21 cellular contexts compared by ENCODE assay signal in the genomic region with DNA sequence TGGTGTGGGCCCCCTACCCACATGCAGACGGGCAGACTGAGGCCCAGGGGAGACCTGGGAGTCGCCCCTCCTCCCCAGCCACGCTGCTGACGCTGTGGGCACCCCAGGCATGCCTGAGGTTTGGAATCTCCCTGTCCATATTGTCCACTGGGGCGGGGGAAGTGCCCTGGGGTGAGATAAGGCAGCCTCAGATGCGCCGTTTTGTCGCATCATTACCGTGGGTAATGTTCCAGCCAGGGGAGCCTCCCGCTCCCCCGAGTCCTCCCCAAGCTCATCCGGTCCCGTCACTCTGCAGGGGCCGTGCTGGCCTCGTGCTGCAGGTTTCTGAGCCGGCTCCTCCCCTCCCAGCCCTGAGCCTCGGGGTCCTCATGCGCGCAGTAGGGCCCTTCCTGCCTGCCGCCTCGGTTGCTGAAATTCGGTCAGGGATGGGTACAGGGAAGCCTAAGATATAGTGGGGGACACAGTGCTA. TPM values are rescaled to one million over a fixed set of nuclear protein-coding genes. Genes with fewer than 3 reads are reported as not detected.
A peak's percentile ranks its signal among the peaks of the same experiment; 100 is the strongest.
DNase-seq lines count a peak whose midpoint lies in the region; ATAC-seq and TF ChIP-seq lines count a peak whose summit lies in the region.
"Had no signal": no experiment of that assay in that cellular context is flagged by ENCODE, and none has a peak within 500 bp of the region (broad histone marks: within the 10 kb centered on the region; RNA-seq: fewer than 3 reads in every experiment).

No MANE protein-coding gene starts in this region.

- H3K9me3 ChIP-seq in sigmoid colon (no peaks in the 10 kb centered on the region), BE2C (no peaks in the 10 kb centered on the region)
- H3K9me3 ChIP-seq: Peyer's patch, thoracic aorta had no signal

- H3K4me3 ChIP-seq in sigmoid colon (no peak overlapping the region), BE2C (ENCODE audit: low read depth, low read length) (no peak overlapping the region)
- H3K4me3 ChIP-seq: Peyer's patch, skin epidermis, thoracic aorta had no signal

- H3K27me3 Mint-ChIP-seq in T-helper 1 cell treated with Interleukin-12 subunit alpha and Interleukin-12 subunit beta and Interleukin-4 antibody, amounts not matched to agents 30 μg/mL and 1 μg/mL, for 36 hours (ENCODE audit: low read depth), result no peaks in the 10 kb centered on the region
- H3K27me3 Mint-ChIP-seq: activated naive CD8-positive, alpha-beta T cell; brain; naive B cell had no signal

- TF ChIP-seq EP300 in sigmoid colon (IDR thresholded peaks at IDR 0.05), result no peak

- H3K27me3 ChIP-seq in sigmoid colon (no peaks in the 10 kb centered on the region), BE2C (no peaks in the 10 kb centered on the region)
- H3K27me3 ChIP-seq: Peyer's patch had no signal

- DNase-seq in T-helper 1 cell (no peak), OCI-M1 (lab: John Stamatoyannopoulos, UW) (peak; percentile 73), erythroblast (lab: John Stamatoyannopoulos, UW) (peak; percentile 86 to 87), sigmoid colon (no peak), NCI-H748 (lab: John Stamatoyannopoulos, UW; ENCODE audit: unreplicated experiment) (no peak), BE2C (no peak), left colon (no peak)
- DNase-seq: activated CD4-positive, alpha-beta T cell treated with anti-CD3 and anti-CD28 coated beads, Interleukin-2, amount 50 U/mL, for 48 hours; C1 segment of cervical spinal cord; dermis blood vessel endothelial cell; naive B cell; NCI-H1436; Peyer's patch; stimulated activated CD4-positive, alpha-beta T cell treated with anti-CD3 and anti-CD28 coated beads, Interleukin-2, amount 100 ng/mL, for 48 hours had no signal

- H3K4me1 Mint-ChIP-seq in T-helper 1 cell treated with Interleukin-12 subunit alpha and Interleukin-12 subunit beta and Interleukin-4 antibody, amounts not matched to agents 30 μg/mL and 1 μg/mL, for 36 hours (ENCODE audit: low read depth), result peaks cover 3% of the 10 kb centered on the region

- H3K36me3 ChIP-seq in sigmoid colon, result peaks cover 13 to 50% (median 27%) of the 10 kb centered on the region in 4 donors
- H3K36me3 ChIP-seq in BE2C, result peaks cover 38% of the 10 kb centered on the region

- peak overlapping the region; percentile 9 for H3K27ac Mint-ChIP-seq in T-helper 1 cell treated with Interleukin-12 subunit alpha and Interleukin-12 subunit beta and Interleukin-4 antibody, amounts not matched to agents 30 μg/mL and 1 μg/mL, for 36 hours
- H3K27ac Mint-ChIP-seq: activated naive CD8-positive, alpha-beta T cell had no signal

- WGBS in sigmoid colon, 2 donors, result 80 to 88% methylated on average over 22 of the region's 22 CpGs

- TF ChIP-seq CTCF in sigmoid colon (IDR thresholded peaks at IDR 0.05), result no peak
- no peak for TF ChIP-seq CTCF in BE2C (IDR thresholded peaks at IDR 0.05; ENCODE audit: low read depth, low read length)

- no peaks in the 10 kb centered on the region for H3K9me3 Mint-ChIP-seq in T-helper 1 cell treated with Interleukin-12 subunit alpha and Interleukin-12 subunit beta and Interleukin-4 antibody, amounts not matched to agents 30 μg/mL and 1 μg/mL, for 36 hours
- H3K9me3 Mint-ChIP-seq: naive B cell had no signal

- H3K4me3 Mint-ChIP-seq in T-helper 1 cell treated with Interleukin-12 subunit alpha and Interleukin-12 subunit beta and Interleukin-4 antibody, amounts not matched to agents 30 μg/mL and 1 μg/mL, for 36 hours, result no peak overlapping the region
- H3K4me3 Mint-ChIP-seq: activated naive CD8-positive, alpha-beta T cell; brain; naive B cell had no signal

- H3K36me3 Mint-ChIP-seq in T-helper 1 cell treated with Interleukin-12 subunit alpha and Interleukin-12 subunit beta and Interleukin-4 antibody, amounts not matched to agents 30 μg/mL and 1 μg/mL, for 36 hours (ENCODE audit: low read depth), result peaks cover 12% of the 10 kb centered on the region
- H3K36me3 Mint-ChIP-seq: activated naive CD8-positive, alpha-beta T cell; naive B cell had no signal

- ATAC-seq in left colon, result no peak

- intact Hi-C loops in sigmoid colon (cut with DNase I), result loop anchor here (10.0 kb wide), 1 partner anchor 1916 kb away; no protein-coding TSS in a partner anchor
- intact Hi-C loops in left colon (cut with DNase I, micrococcal nuclease), result no loop called here

- no peak for TF ChIP-seq POLR2A in erythroblast (IDR thresholded peaks at IDR 0.05; ENCODE audit: low read length)
- no peak for TF ChIP-seq POLR2A in sigmoid colon (IDR thresholded peaks at IDR 0.05)

- H3K27ac ChIP-seq in sigmoid colon, result peak overlapping the region; percentile 31 to 90 (median 76)
- H3K27ac ChIP-seq: 22Rv1, parathyroid adenoma had no signal

- H3K4me1 ChIP-seq in sigmoid colon (peaks cover 0 to 51% (median 50%) of the 10 kb centered on the region in 4 donors), BE2C (no peaks in the 10 kb centered on the region)
- H3K4me1 ChIP-seq: parathyroid adenoma had no signal

RNA-seq across cellular contexts. Expression of gene INF2, which starts 11.4 kb away (rescaled TPM):
- 10 to 100 TPM; 26.3 to 67.0 (median 30.3) TPM for total RNA-seq in sigmoid colon
- polyA plus RNA-seq in sigmoid colon, result 100 to 1,000 TPM; 127 to 169 (median 130) TPM
- 133 TPM for polyA plus RNA-seq in BE2C (2012; ENCODE audit: insufficient read depth, insufficient read length, low read depth)
- total RNA-seq in left colon, result 100 to 1,000 TPM; 187 to 203 TPM

RNA-seq across cellular contexts. Expression of gene ADSS1, which starts 23.2 kb away (rescaled TPM):
- total RNA-seq in sigmoid colon (10 to 100 TPM in 1 of 4 donors, 1 to 10 TPM in 3; 2.0 to 10.2 (median 7.3) TPM), left colon (1 to 10 TPM; 3.3 to 4.4 TPM)
- polyA plus RNA-seq in sigmoid colon, result 1 to 10 TPM; 3.5 to 6.6 (median 4.1) TPM
- 1.5 TPM for polyA plus RNA-seq in BE2C (2012; ENCODE audit: insufficient read depth, insufficient read length, low read depth)

RNA-seq across cellular contexts. Expression of gene SIVA1, which starts 52.2 kb away (rescaled TPM):
- total RNA-seq in sigmoid colon, result 100 to 1,000 TPM; 235 to 512 (median 367) TPM
- polyA plus RNA-seq in sigmoid colon, result 100 to 1,000 TPM; 124 to 227 (median 200) TPM
- polyA plus RNA-seq in BE2C (2012; ENCODE audit: insufficient read depth, insufficient read length, low read depth), result 407 TPM
- total RNA-seq in left colon, result 10 to 100 TPM; 53.2 to 59.3 TPM

Comparison
In these comparisons a context has a peak if more than half of its experiments do, and no peak if none do; other contexts are left out.
1. DNase-seq: peak in OCI-M1 (single experiment) and erythroblast (2 of 2); none in T-helper 1 cell (0 of 5), sigmoid colon (single experiment), NCI-H748 (single experiment), BE2C (single experiment) and left colon (0 of 2).